12 cellular contexts compared by ENCODE assay signal in the genomic region with DNA sequence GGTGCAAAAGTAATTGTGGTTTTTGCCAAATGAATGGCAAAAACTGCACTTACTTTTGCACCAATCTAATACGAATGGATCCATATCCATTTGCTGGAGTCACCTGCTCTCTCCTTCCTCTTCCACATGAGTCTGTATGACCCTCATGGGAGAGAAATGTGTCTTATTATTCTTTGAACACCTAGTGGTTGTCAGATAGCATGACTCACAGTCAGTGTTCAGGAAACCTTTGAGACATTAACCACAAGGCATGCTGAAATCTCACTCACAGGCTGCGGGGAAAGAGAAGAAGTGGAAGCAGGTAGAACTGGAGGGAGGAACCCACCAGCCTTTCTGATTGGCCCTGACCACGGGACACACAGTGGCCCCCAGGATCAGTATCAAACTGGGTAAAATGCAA.
A peak's percentile ranks its signal among the peaks of the same experiment; 100 is the strongest.
DNase-seq lines count a peak whose midpoint lies in the region; ATAC-seq and TF ChIP-seq lines count a peak whose summit lies in the region.
"Had no signal": no experiment of that assay in that cellular context is flagged by ENCODE, and none has a peak within 500 bp of the region (broad histone marks: within the 10 kb centered on the region; RNA-seq: fewer than 3 reads in every experiment).

No MANE protein-coding gene starts in this region.

- no peak overlapping the region for H3K4me3 ChIP-seq in prostate gland
- H3K4me3 ChIP-seq: coronary artery had no signal

- H3K27me3 ChIP-seq in foreskin keratinocyte (no peaks in the 10 kb centered on the region), prostate gland (replicated peaks; ENCODE audit: insufficient read depth) (no peaks in the 10 kb centered on the region)
- H3K27me3 ChIP-seq: BE2C had no signal

- TF ChIP-seq CTCF in foreskin keratinocyte (conservative IDR thresholded peaks at IDR 0.05) (peak; percentile 36), prostate gland (IDR thresholded peaks at IDR 0.05) (peak in 1 of 4 experiments; percentile 23)

- H3K4me1 ChIP-seq in foreskin keratinocyte = peaks cover 28% of the 10 kb centered on the region
- no peaks in the 10 kb centered on the region for H3K4me1 ChIP-seq in prostate gland (replicated peaks)
- H3K4me1 ChIP-seq: BE2C had no signal

- H3K4me1 Mint-ChIP-seq in effector memory CD8-positive, alpha-beta T cell (ENCODE audit: low read depth in 2 of 2) = no peaks in the 10 kb centered on the region

- WGBS in prostate gland = 72% methylated on average over 3 of the region's 3 CpGs

- H3K27ac ChIP-seq in foreskin keratinocyte (peak overlapping the region; percentile 13), prostate gland (no peak overlapping the region)
- H3K27ac ChIP-seq: coronary artery had no signal

- intact Hi-C loops in prostate gland (cut with DNase I) = no loop called here

- no peaks in the 10 kb centered on the region for H3K36me3 Mint-ChIP-seq in effector memory CD8-positive, alpha-beta T cell (ENCODE audit: insufficient read depth)

- no peak overlapping the region for H3K4me3 Mint-ChIP-seq in effector memory CD8-positive, alpha-beta T cell
- H3K4me3 Mint-ChIP-seq: T-helper 1 cell treated with Interleukin-12 subunit alpha and Interleukin-12 subunit beta and Interleukin-4 antibody, amounts not matched to agents 30 μg/mL and 1 μg/mL, for 36 hours had no signal

- peaks cover 8 to 10% of the 10 kb centered on the region in 2 donors for H3K9me3 Mint-ChIP-seq in effector memory CD8-positive, alpha-beta T cell
- H3K9me3 Mint-ChIP-seq: T-helper 1 cell treated with Interleukin-12 subunit alpha and Interleukin-12 subunit beta and Interleukin-4 antibody, amounts not matched to agents 30 μg/mL and 1 μg/mL, for 36 hours had no signal

- in situ Hi-C loops in G401 (cut with HindIII; ENCODE audit: low sequenced_read_pairs) = no loop called here

- peak; percentile 81 for ATAC-seq in foreskin keratinocyte
- ATAC-seq in effector memory CD8-positive, alpha-beta T cell (replicated peaks) = no peak

- no peak overlapping the region for H3K27ac Mint-ChIP-seq in effector memory CD8-positive, alpha-beta T cell
- H3K27ac Mint-ChIP-seq: T-helper 1 cell treated with Interleukin-12 subunit alpha and Interleukin-12 subunit beta and Interleukin-4 antibody, amounts not matched to agents 30 μg/mL and 1 μg/mL, for 36 hours had no signal

- no peak for TF ChIP-seq POLR2A in prostate gland (IDR thresholded peaks at IDR 0.05)

- no peaks in the 10 kb centered on the region for H3K9me3 ChIP-seq in prostate gland
- H3K9me3 ChIP-seq: BE2C had no signal

- no peaks in the 10 kb centered on the region for H3K27me3 Mint-ChIP-seq in effector memory CD8-positive, alpha-beta T cell

- DNase-seq in AG08396 (ENCODE audit: low spot score) (peak; percentile 51), HT-29 (ENCODE audit: low spot score) (peak; percentile 33), SKM-1 treated with dmso at 0.1 percent for 144 hours (lab: John Stamatoyannopoulos, UW; ENCODE audit: unreplicated experiment) (peak; percentile 64), foreskin keratinocyte (peak; percentile 88 to 95), prostate gland (ENCODE audit: low spot score) (no peak), G401 (ENCODE audit: low spot score) (no peak)
- DNase-seq in stimulated activated CD8-positive, alpha-beta memory T cell treated with anti-CD3 and anti-CD28 coated beads, Interleukin-4, amount 100 ng/mL, for 48 hours = no peak
- no peak for DNase-seq in effector memory CD8-positive, alpha-beta T cell
- DNase-seq: BE2C, NCI-H2107 had no signal

- H3K36me3 ChIP-seq in prostate gland = no peaks in the 10 kb centered on the region
- H3K36me3 ChIP-seq: BE2C had no signal

Comparison
In these comparisons a context has a peak if more than half of its experiments do, and no peak if none do; other contexts are left out.
1. DNase-seq: peak in AG08396 (single experiment), HT-29 (single experiment), SKM-1 treated with dmso at 0.1 percent for 144 hours (single experiment) and foreskin keratinocyte (2 of 2); none in stimulated activated CD8-positive, alpha-beta memory T cell treated with anti-CD3 and anti-CD28 coated beads, Interleukin-4, amount 100 ng/mL, for 48 hours (single experiment), prostate gland (single experiment), effector memory CD8-positive, alpha-beta T cell (0 of 3) and G401 (single experiment).